Comparison of ENCODE assay signal across 9 cellular contexts in genomic region chr17:50183439-50184001, GRCh38. TPM values are rescaled to one million over a fixed set of nuclear protein-coding genes. Genes with fewer than 3 reads are reported as not detected.
A peak's percentile ranks its signal among the peaks of the same experiment; 100 is the strongest.
DNase-seq lines count a peak whose midpoint lies in the region; ATAC-seq and TF ChIP-seq lines count a peak whose summit lies in the region.
"Had no signal": no experiment of that assay in that cellular context is flagged by ENCODE, and none has a peak within 500 bp of the region (broad histone marks: within the 10 kb centered on the region; RNA-seq: fewer than 3 reads in every experiment).

No MANE protein-coding gene starts in this region.

- intact Hi-C loops in PC-9 (cut with micrococcal nuclease; ENCODE audit: unreplicated experiment) (no loop called here), adrenal gland (cut with DNase I) (no loop called here)

- H3K4me3 ChIP-seq in PC-9 (no peak overlapping the region), fibroblast of mammary gland (ENCODE audit: control insufficient read depth, low read depth, low read length) (no peak overlapping the region), adrenal gland (no peak overlapping the region)

- H3K36me3 ChIP-seq in PC-9 (ENCODE audit: low read depth) (no peaks in the 10 kb centered on the region), adrenal gland (replicated peaks in 1 of 2) (no peaks in the 10 kb centered on the region)

- no peaks in the 10 kb centered on the region for H3K27me3 Mint-ChIP-seq in T-helper 2 cell treated with Interferon-gamma antibody and Interleukin-4, amounts not matched to agents 5 μg/mL and 100 μg/mL, for 36 hours (ENCODE audit: low read depth)
- H3K27me3 Mint-ChIP-seq in stimulated activated naive CD8-positive, alpha-beta T cell treated with anti-CD3 and anti-CD28 coated beads, Interleukin-15, amount 100 ng/mL, for 72 hours: no peaks in the 10 kb centered on the region

- H3K27me3 ChIP-seq in PC-9 (ENCODE audit: insufficient read depth, low read depth): no peaks in the 10 kb centered on the region
- H3K27me3 ChIP-seq in adrenal gland: no peaks in the 10 kb centered on the region

- peaks cover 15% of the 10 kb centered on the region for H3K4me1 Mint-ChIP-seq in T-helper 2 cell treated with Interferon-gamma antibody and Interleukin-4, amounts not matched to agents 5 μg/mL and 100 μg/mL, for 36 hours (ENCODE audit: low read depth)
- H3K4me1 Mint-ChIP-seq in stimulated activated naive CD8-positive, alpha-beta T cell treated with anti-CD3 and anti-CD28 coated beads, Interleukin-15, amount 100 ng/mL, for 72 hours: peaks cover 20% of the 10 kb centered on the region

- 56 to 72% (median 64%) methylated on average over 7 to 11 of the region's 11 CpGs for WGBS in adrenal gland, 4 donors

- no peaks in the 10 kb centered on the region for H3K36me3 Mint-ChIP-seq in T-helper 2 cell treated with Interferon-gamma antibody and Interleukin-4, amounts not matched to agents 5 μg/mL and 100 μg/mL, for 36 hours (ENCODE audit: low read depth)

- H3K9me2 ChIP-seq in PC-9 (ENCODE audit: insufficient read depth): no peaks in the 10 kb centered on the region

- DNase-seq in T-helper 2 cell treated with Interferon-gamma antibody and Interleukin-4, amounts not matched to agents 5 μg/mL and 100 μg/mL, for 36 hours (ENCODE audit: low spot score): no peak
- DNase-seq in T-helper 2 cell (no peak), PC-9 (no peak), fibroblast of mammary gland (ENCODE audit: low read depth) (peak; percentile 63), adrenal gland (no peak), midbrain (lab: John Stamatoyannopoulos, UW) (no peak)
- no peak for DNase-seq in stimulated activated naive CD8-positive, alpha-beta T cell treated with anti-CD3 and anti-CD28 coated beads, Interleukin-15, amount 100 ng/mL, for 72 hours

- H3K27ac ChIP-seq in PC-9: no peak overlapping the region
- no peak overlapping the region for H3K27ac ChIP-seq in adrenal gland
- H3K27ac ChIP-seq: parathyroid adenoma had no signal

- peak overlapping the region; percentile 68 for H3K4me3 Mint-ChIP-seq in T-helper 2 cell treated with Interferon-gamma antibody and Interleukin-4, amounts not matched to agents 5 μg/mL and 100 μg/mL, for 36 hours
- peak overlapping the region; percentile 38 to 47 for H3K4me3 Mint-ChIP-seq in stimulated activated naive CD8-positive, alpha-beta T cell treated with anti-CD3 and anti-CD28 coated beads, Interleukin-15, amount 100 ng/mL, for 72 hours

- H3K4me1 ChIP-seq in PC-9 (replicated peaks; ENCODE audit: insufficient read depth) (peaks cover 21% of the 10 kb centered on the region), adrenal gland (replicated peaks in 1 of 2) (peaks cover under 1 to 2% of the 10 kb centered on the region in 2 donors)

- CTCF ChIA-PET in PC-9 (lab: Charles Lee): interaction anchor here (0.7 kb wide), 1 partner anchor 254 kb away, joined by 3 read pairs; no protein-coding TSS in a partner anchor

- no peak overlapping the region for H2AFZ ChIP-seq in PC-9
- H2AFZ ChIP-seq: parathyroid adenoma had no signal

- no peaks in the 10 kb centered on the region for H3K9me3 ChIP-seq in PC-9 (ENCODE audit: insufficient read depth, low read depth)
- H3K9me3 ChIP-seq in adrenal gland (replicated peaks in 1 of 3): no peaks in the 10 kb centered on the region

- H4K20me1 ChIP-seq in PC-9 (ENCODE audit: insufficient read depth): no peaks in the 10 kb centered on the region

- H3F3A ChIP-seq in PC-9 (ENCODE audit: insufficient read depth, low read depth): peaks cover 10% of the 10 kb centered on the region

- no peaks in the 10 kb centered on the region for H3K9me3 Mint-ChIP-seq in T-helper 2 cell treated with Interferon-gamma antibody and Interleukin-4, amounts not matched to agents 5 μg/mL and 100 μg/mL, for 36 hours
- H3K9me3 Mint-ChIP-seq in stimulated activated naive CD8-positive, alpha-beta T cell treated with anti-CD3 and anti-CD28 coated beads, Interleukin-15, amount 100 ng/mL, for 72 hours: no peaks in the 10 kb centered on the region

- TF ChIP-seq POLR2A in adrenal gland (IDR thresholded peaks at IDR 0.05): no peak

- no peaks in the 10 kb centered on the region for H3K79me2 ChIP-seq in PC-9 (ENCODE audit: low read depth)
- H3K79me2 ChIP-seq: parathyroid adenoma had no signal

- H3K4me2 ChIP-seq in PC-9: peak overlapping the region; percentile 14; the same call in 1 of the 2 replicates

- peak overlapping the region; percentile 83 for H3K27ac Mint-ChIP-seq in T-helper 2 cell treated with Interferon-gamma antibody and Interleukin-4, amounts not matched to agents 5 μg/mL and 100 μg/mL, for 36 hours
- peak overlapping the region in 1 of 2 donors; percentile 4 for H3K27ac Mint-ChIP-seq in stimulated activated naive CD8-positive, alpha-beta T cell treated with anti-CD3 and anti-CD28 coated beads, Interleukin-15, amount 100 ng/mL, for 72 hours

- no TSS peak for BruUV-seq in PC-9 (replicated peaks; lab: Mats Ljungman, UMichigan)

- TF ChIP-seq CTCF in PC-9 (conservative IDR thresholded peaks at IDR 0.05): no peak
- no peak for TF ChIP-seq CTCF in fibroblast of mammary gland (conservative IDR thresholded peaks at IDR 0.05; ENCODE audit: control insufficient read depth, insufficient read depth, low read depth, low read length)
- TF ChIP-seq CTCF in adrenal gland (IDR thresholded peaks at IDR 0.05): no peak

- no peak for ATAC-seq in stimulated activated naive CD8-positive, alpha-beta T cell treated with anti-CD3 and anti-CD28 coated beads, Interleukin-15, amount 100 ng/mL, for 72 hours
- no peak for ATAC-seq in GM18502 (IDR thresholded peaks at IDR 0.05; ENCODE audit: poor library complexity, unreplicated experiment)

- POLR2A ChIA-PET in PC-9 (lab: Charles Lee; ENCODE audit: unreplicated experiment): no interaction called here

RNA-seq across cellular contexts. Expression of gene SGCA, which starts 17.7 kb away (rescaled TPM):
- not detected in 2 replicates for total RNA-seq in PC-9 (2021)
- 1 to 10 TPM in 3 of 8 donors, under 1 TPM in 2, not detected in 3; 0.28 to 3.0 (median 1.2) TPM for total RNA-seq in adrenal gland
- 1 to 10 TPM in 2 of 3 donors, not detected in 1; 5.2 to 5.5 TPM for polyA plus RNA-seq in adrenal gland

RNA-seq across cellular contexts. Expression of gene COL1A1, which starts 17.9 kb away (rescaled TPM):
- total RNA-seq in PC-9 (2021): 20.7 and 29.5 TPM in 2 replicates
- 100 to 1,000 TPM in 4 of 8 donors, 10 to 100 TPM in 4; 50.2 to 263 (median 105) TPM for total RNA-seq in adrenal gland
- polyA plus RNA-seq in adrenal gland: 100 to 1,000 TPM in 1 of 3 donors, 10 to 100 TPM in 2; 39.6 to 101 (median 40.1) TPM

RNA-seq across cellular contexts. Expression of gene PPP1R9B, which starts 33.0 kb away (rescaled TPM):
- 34.0 and 35.8 TPM in 2 replicates for total RNA-seq in PC-9 (2021)
- total RNA-seq in adrenal gland: 10 to 100 TPM; 43.9 to 87.0 (median 62.0) TPM
- polyA plus RNA-seq in adrenal gland: 100 to 1,000 TPM in 1 of 3 donors, 10 to 100 TPM in 2; 21.8 to 128 (median 27.2) TPM

RNA-seq across cellular contexts. Expression of gene SAMD14, which starts 53.6 kb away (rescaled TPM):
- 0.17 and 0.73 TPM in 2 replicates for total RNA-seq in PC-9 (2021)
- total RNA-seq in adrenal gland: 10 to 100 TPM in 1 of 8 donors, 1 to 10 TPM in 7; 1.3 to 12.6 (median 4.0) TPM
- polyA plus RNA-seq in adrenal gland: 10 to 100 TPM in 1 of 3 donors, 1 to 10 TPM in 2; 1.1 to 11.0 (median 3.0) TPM
